ENCODE assay signal across 20 cellular contexts in the genomic region with DNA sequence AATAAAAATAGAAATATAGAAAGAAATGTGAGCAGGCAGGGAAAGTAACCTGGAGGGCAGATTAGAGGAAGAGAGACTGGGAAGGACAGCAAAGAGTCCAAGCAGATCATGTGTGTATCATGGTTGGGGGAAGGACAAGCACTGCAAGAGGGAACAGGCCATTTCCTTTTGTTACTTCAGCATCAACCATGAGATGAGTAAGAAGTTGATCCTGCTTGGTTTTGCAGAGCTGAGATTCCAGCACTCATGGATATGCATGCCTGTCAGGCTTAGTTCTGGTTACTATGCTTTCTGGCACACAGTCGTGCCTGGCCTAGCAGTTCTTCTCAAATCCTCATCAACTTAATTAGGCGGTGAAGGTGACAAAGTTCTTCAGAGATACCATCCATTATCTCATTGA. TPM values are rescaled to one million over a fixed set of nuclear protein-coding genes. Genes with fewer than 3 reads are reported as not detected.
A peak's percentile ranks its signal among the peaks of the same experiment; 100 is the strongest.
DNase-seq lines count a peak whose midpoint lies in the region; ATAC-seq, FAIRE-seq and TF ChIP-seq lines count a peak whose summit lies in the region.
"Had no signal": no experiment of that assay in that cellular context is flagged by ENCODE, and none has a peak within 500 bp of the region (broad histone marks: within the 10 kb centered on the region; RNA-seq: fewer than 3 reads in every experiment).

No MANE protein-coding gene starts in this region.

- ATAC-seq in GM21526 (IDR thresholded peaks at IDR 0.05; ENCODE audit: low FRiP score, unreplicated experiment), result no peak
- ATAC-seq in omental fat pad (ENCODE audit: low FRiP score), result no peak
- no peak for ATAC-seq in GM21737 (IDR thresholded peaks at IDR 0.05; ENCODE audit: unreplicated experiment)
- ATAC-seq in GM21825 (IDR thresholded peaks at IDR 0.05; ENCODE audit: unreplicated experiment), result no peak
- ATAC-seq: body of pancreas, esophagus mucosa, left colon had no signal

- DNase-seq in AG10803 (ENCODE audit: low read depth), result peak; percentile 66
- peak; percentile 24 for DNase-seq in RCC 7860 (ENCODE audit: low spot score)
- no peak for DNase-seq in epithelial cell of prostate (ENCODE audit: low read depth, low spot score)
- DNase-seq in omental fat pad (ENCODE audit: low spot score), result no peak
- DNase-seq: activated CD4-positive, alpha-beta T cell treated with anti-CD3 and anti-CD28 coated beads, Interleukin-2, amount 10 ng/mL, durations not matched to agents 7 days and 5 days; body of pancreas; COR-L47; left colon; NCI-H2029 treated with DMSO at 0.1 percent for 48 hours; NCI-H524 treated with DMSO at 0.1 percent for 48 hours; right cardiac atrium; stimulated activated CD4-positive, alpha-beta T cell treated with anti-CD3 and anti-CD28 coated beads, Interleukin-2, amount 100 ng/mL, for 24 hours had no signal

- H3K36me3 ChIP-seq in mesodermal cell (ENCODE audit: control insufficient read depth, insufficient read depth, low read length), result no peaks in the 10 kb centered on the region
- H3K36me3 ChIP-seq: neutrophil had no signal

- no peak for FAIRE-seq in RCC 7860 (lab: Jason Lieb, UNC)

- TF ChIP-seq CTCF in AG10803 (conservative IDR thresholded peaks at IDR 0.05; ENCODE audit: low read length) (no peak), omental fat pad (IDR thresholded peaks at IDR 0.05) (no peak)

- H3K27ac ChIP-seq in epithelial cell of prostate, result peak overlapping the region; percentile 14
- H3K27ac ChIP-seq in mesodermal cell (ENCODE audit: low read depth, low read length, severe bottlenecking), result peak overlapping the region; percentile 44
- H3K27ac ChIP-seq: body of pancreas, hepatocyte, neutrophil, SK-N-MC had no signal

- WGBS in mesodermal cell (ENCODE audit: insufficient coverage in 2 of 2), 2 experiments, result 66% methylated on average over 2 of the region's 2 CpGs; no CpG with 5 or more reads in 1 of the 2 experiments

- H3K4me3 ChIP-seq in AG10803 (ENCODE audit: low read length) (no peak overlapping the region), mesodermal cell (ENCODE audit: extremely low read depth, insufficient read depth, low read length, poor library complexity, severe bottlenecking) (no peak overlapping the region)
- H3K4me3 ChIP-seq: body of pancreas, hepatocyte, SK-N-MC had no signal

- H3K9me3 ChIP-seq in mesodermal cell (ENCODE audit: control insufficient read depth, low read length), result no peaks in the 10 kb centered on the region
- H3K9me3 ChIP-seq: body of pancreas, neutrophil had no signal

- peaks cover 32% of the 10 kb centered on the region for H3K4me1 ChIP-seq in mesodermal cell (ENCODE audit: control insufficient read depth, insufficient read depth, low read length, poor library complexity, severe bottlenecking)

RNA-seq across cellular contexts. Expression of gene NALCN, which starts 18.1 kb away (rescaled TPM):
- 0.11 TPM for polyA plus RNA-seq in mesodermal cell (2013, experiment 1 of 2)
- polyA plus RNA-seq in mesodermal cell (2013, experiment 2 of 2), result 0.05 TPM
- under 1 TPM; 0.28 to 0.84 (median 0.38) TPM for total RNA-seq in omental fat pad
- total RNA-seq: activated CD4-positive, alpha-beta T cell treated with anti-CD3 and anti-CD28 coated beads, Interleukin-2, amount 10 ng/mL, durations not matched to agents 7 days and 5 days; esophagus mucosa had no signal

RNA-seq across cellular contexts. Expression of gene ITGBL1, which starts 54.3 kb away (rescaled TPM):
- 0.15 TPM for polyA plus RNA-seq in mesodermal cell (2013, experiment 1 of 2)
- polyA plus RNA-seq in mesodermal cell (2013, experiment 2 of 2), result not detected
- 1 to 10 TPM; 1.3 to 3.5 (median 2.4) TPM for total RNA-seq in omental fat pad
- total RNA-seq: activated CD4-positive, alpha-beta T cell treated with anti-CD3 and anti-CD28 coated beads, Interleukin-2, amount 10 ng/mL, durations not matched to agents 7 days and 5 days had no signal
- polyA plus RNA-seq: hepatocyte had no signal

Comparison
In these comparisons a context has a peak if more than half of its experiments do, and no peak if none do; other contexts are left out.
1. DNase-seq: peak in AG10803 (single experiment) and RCC 7860 (single experiment); none in epithelial cell of prostate (single experiment) and omental fat pad (single experiment).